Comparison of ENCODE assay signal across 8 cellular contexts in genomic region chr19:55655648-55656040, GRCh38. TPM values are rescaled to one million over a fixed set of nuclear protein-coding genes. Genes with fewer than 3 reads are reported as not detected.
DNase-seq lines count a peak whose midpoint lies in the region; ATAC-seq and TF ChIP-seq lines count a peak whose summit lies in the region.

No MANE protein-coding gene starts in this region.

- H3K4me3 Mint-ChIP-seq in progenitor cell of endocrine pancreas (ENCODE audit: low read depth), result peak overlapping the region; percentile 90

- no peaks in the 10 kb centered on the region for H3K9me3 ChIP-seq in DOHH2 (ENCODE audit: control insufficient read depth, insufficient read depth, low read length)
- H3K9me3 ChIP-seq in SJSA1 (replicated peaks), result no peaks in the 10 kb centered on the region
- H3K9me3 ChIP-seq in esophagus squamous epithelium, result no peaks in the 10 kb centered on the region

- TF ChIP-seq CTCF in DOHH2 (IDR thresholded peaks at IDR 0.05; ENCODE audit: low read depth, low read length, poor library complexity, severe bottlenecking) (no peak), esophagus squamous epithelium (IDR thresholded peaks at IDR 0.05) (no peak), progenitor cell of endocrine pancreas (IDR thresholded peaks at IDR 0.05; ENCODE audit: unreplicated experiment) (no peak)

- H3K27me3 Mint-ChIP-seq in progenitor cell of endocrine pancreas, result no peaks in the 10 kb centered on the region

- H3K27ac ChIP-seq in DOHH2 (ENCODE audit: low read depth, low read length) (peak overlapping the region; percentile 91), SJSA1 (peak overlapping the region; percentile 92), esophagus squamous epithelium (peak overlapping the region; percentile 97 to 100 (median 99))

- POLR2A ChIA-PET in HEK293T (lab: Yijun Ruan, JAX), result interaction anchor here (1.4 kb wide), 1 partner anchor 18 kb away, joined by 4 read pairs; no protein-coding TSS in a partner anchor

- TF ChIP-seq POLR2A in esophagus squamous epithelium (IDR thresholded peaks at IDR 0.05), result no peak

- peaks cover 7% of the 10 kb centered on the region for H3K36me3 Mint-ChIP-seq in progenitor cell of endocrine pancreas (ENCODE audit: insufficient read depth)

- CTCF ChIA-PET in HEK293T (lab: Yijun Ruan, JAX), result interaction anchor here (0.5 kb wide), 1 partner anchor 35 kb away, joined by 3 read pairs; no protein-coding TSS in a partner anchor

- H4K20me1 ChIP-seq in DOHH2 (ENCODE audit: control insufficient read depth, insufficient read depth, low read depth, low read length), result peaks cover 26% of the 10 kb centered on the region

- intact Hi-C loops in esophagus squamous epithelium (cut with DNase I), result no loop called here

- no peak for ATAC-seq in HG03378 (IDR thresholded peaks at IDR 0.05; ENCODE audit: unreplicated experiment)
- no peak for ATAC-seq in HG02642 (IDR thresholded peaks at IDR 0.05; ENCODE audit: poor library complexity, unreplicated experiment)

- H3K4me2 ChIP-seq in DOHH2 (ENCODE audit: low read length), result peak overlapping the region; percentile 85

- H3K27ac Mint-ChIP-seq in progenitor cell of endocrine pancreas, result peak overlapping the region; percentile 97

- H3K4me1 ChIP-seq in DOHH2 (ENCODE audit: control insufficient read depth, low read length) (peaks cover 39% of the 10 kb centered on the region), SJSA1 (replicated peaks) (peaks cover 14% of the 10 kb centered on the region; the same call in 1 of the 2 replicates), esophagus squamous epithelium (peaks cover 39 to 68% (median 41%) of the 10 kb centered on the region in 3 donors)

- peaks cover 66% of the 10 kb centered on the region for H3K79me2 ChIP-seq in DOHH2 (ENCODE audit: control insufficient read depth, low read length)

- no peaks in the 10 kb centered on the region for H3K9me2 ChIP-seq in DOHH2 (replicated peaks; ENCODE audit: control insufficient read depth, low read length)

- H3F3A ChIP-seq in DOHH2 (ENCODE audit: control insufficient read depth, insufficient read depth), result no peaks in the 10 kb centered on the region

- peaks cover 82% of the 10 kb centered on the region for H3K36me3 ChIP-seq in DOHH2 (ENCODE audit: control insufficient read depth, low read length)
- H3K36me3 ChIP-seq in SJSA1, result peaks cover 39% of the 10 kb centered on the region
- H3K36me3 ChIP-seq in esophagus squamous epithelium, result peaks cover 4 to 46% (median 12%) of the 10 kb centered on the region in 3 donors

- peaks cover 24% of the 10 kb centered on the region for H3K4me1 Mint-ChIP-seq in progenitor cell of endocrine pancreas (ENCODE audit: low read depth)

- 1% methylated on average over 17 to 19 of the region's 19 CpGs for WGBS in esophagus squamous epithelium, 2 donors

- peak overlapping the region; percentile 80 for H3K4me3 ChIP-seq in DOHH2 (ENCODE audit: low read length)
- peak overlapping the region; percentile 89 for H3K4me3 ChIP-seq in SJSA1
- peak overlapping the region; percentile 76 to 95 (median 86) for H3K4me3 ChIP-seq in esophagus squamous epithelium

- DNase-seq in SJSA1 (ENCODE audit: low read depth in 1 of 2, low spot score in 2 of 2) (no peak), esophagus squamous epithelium (lab: John Stamatoyannopoulos, UW) (no peak), progenitor cell of endocrine pancreas (ENCODE audit: low spot score, unreplicated experiment) (no peak), HEK293T (ENCODE audit: extremely low spot score) (no peak)
- no peak for DNase-seq in stimulated activated naive CD4-positive, alpha-beta T cell (lab: John Stamatoyannopoulos, UW)

- H3K27me3 ChIP-seq in DOHH2 (ENCODE audit: control insufficient read depth, low read length), result no peaks in the 10 kb centered on the region
- no peaks in the 10 kb centered on the region for H3K27me3 ChIP-seq in SJSA1 (replicated peaks)
- no peaks in the 10 kb centered on the region for H3K27me3 ChIP-seq in esophagus squamous epithelium

- no peaks in the 10 kb centered on the region for H3K9me3 Mint-ChIP-seq in progenitor cell of endocrine pancreas (ENCODE audit: low read depth)

TF ChIP-seq in HEK293T, 16 proteins besides CTCF, POLR2A, EP300 and RAD21:
- no peak for TF ChIP-seq NFRKB (IDR thresholded peaks at IDR 0.05)

RNA-seq across cellular contexts. Expression of gene U2AF2, which starts 0.8 kb away (rescaled TPM):
- total RNA-seq in SJSA1 (2014; rRNA removed; shearing (Covaris generic)), result 137 and 183 TPM in 2 replicates
- total RNA-seq in esophagus squamous epithelium (100 to 1,000 TPM in 2 of 4 donors, 10 to 100 TPM in 2; 85.0 to 112 (median 99.7) TPM), progenitor cell of endocrine pancreas (275 and 281 TPM in 2 replicates)

RNA-seq across cellular contexts. Expression of gene CCDC106, which starts 7.6 kb away (rescaled TPM):
- 3.5 and 6.0 TPM in 2 replicates for total RNA-seq in SJSA1 (2014; rRNA removed; shearing (Covaris generic))
- 1 to 10 TPM; 2.4 to 7.2 (median 4.6) TPM for total RNA-seq in esophagus squamous epithelium
- 23.0 and 23.9 TPM in 2 replicates for total RNA-seq in progenitor cell of endocrine pancreas

RNA-seq across cellular contexts. Expression of gene ZNF581, which starts 12.2 kb away (rescaled TPM):
- 5.5 and 10.1 TPM in 2 replicates for total RNA-seq in SJSA1 (2014; rRNA removed; shearing (Covaris generic))
- 10 to 100 TPM; 11.8 to 20.2 (median 14.0) TPM for total RNA-seq in esophagus squamous epithelium
- 38.8 and 40.1 TPM in 2 replicates for total RNA-seq in progenitor cell of endocrine pancreas

RNA-seq across cellular contexts. Expression of gene ZNF580, which starts 14.8 kb away (rescaled TPM):
- total RNA-seq in SJSA1 (2014; rRNA removed; shearing (Covaris generic)), result 6.5 and 6.9 TPM in 2 replicates
- total RNA-seq in esophagus squamous epithelium, result 10 to 100 TPM in 3 of 4 donors, 1 to 10 TPM in 1; 8.8 to 19.1 (median 12.9) TPM
- 45.9 and 46.2 TPM in 2 replicates for total RNA-seq in progenitor cell of endocrine pancreas

RNA-seq across cellular contexts. Expression of gene EPN1, which starts 19.4 kb away (rescaled TPM):
- 67.7 and 103 TPM in 2 replicates for total RNA-seq in SJSA1 (2014; rRNA removed; shearing (Covaris generic))
- total RNA-seq in esophagus squamous epithelium (100 to 1,000 TPM in 1 of 4 donors, 10 to 100 TPM in 3; 52.1 to 168 (median 77.4) TPM), progenitor cell of endocrine pancreas (115 and 118 TPM in 2 replicates)
